Comparison of ENCODE assay signal across 8 cellular contexts in genomic region chr7:108181073-108181985, GRCh38. TPM values are rescaled to one million over a fixed set of nuclear protein-coding genes. Genes with fewer than 3 reads are reported as not detected.
DNase-seq lines count a peak whose midpoint lies in the region; ATAC-seq and TF ChIP-seq lines count a peak whose summit lies in the region.

No MANE protein-coding gene starts in this region.

- H2AFZ ChIP-seq in Loucy (ENCODE audit: low read length): no peak overlapping the region

- H3K27me3 Mint-ChIP-seq in nephron (ENCODE audit: low read depth): no peaks in the 10 kb centered on the region

- no peaks in the 10 kb centered on the region for H3F3A ChIP-seq in Loucy (ENCODE audit: low read depth)

- H3K36me3 Mint-ChIP-seq in nephron (ENCODE audit: low read depth): no peaks in the 10 kb centered on the region

- no peak overlapping the region for H3K9ac ChIP-seq in Loucy (ENCODE audit: low read depth, low read length, poor library complexity, severe bottlenecking)

- intact Hi-C loops in esophagus squamous epithelium (cut with DNase I): loop anchor here (10.0 kb wide), 2 partner anchors 283 to 313 kb away; no protein-coding TSS in a partner anchor

- H3K27ac ChIP-seq in esophagus squamous epithelium: no peak overlapping the region

- H3K27me3 ChIP-seq in Loucy (ENCODE audit: insufficient read depth, low read length, poor library complexity, severe bottlenecking) (no peaks in the 10 kb centered on the region), esophagus squamous epithelium (no peaks in the 10 kb centered on the region)

- H3K79me2 ChIP-seq in Loucy (ENCODE audit: insufficient read depth, low read length): no peaks in the 10 kb centered on the region

- no peaks in the 10 kb centered on the region for H3K4me1 Mint-ChIP-seq in nephron

- H3K9me2 ChIP-seq in Loucy (replicated peaks; ENCODE audit: low read depth, low read length): no peaks in the 10 kb centered on the region

- no peak overlapping the region for H3K4me3 Mint-ChIP-seq in nephron

- TF ChIP-seq CTCF in GM12875 (IDR thresholded peaks at IDR 0.05; ENCODE audit: borderline replicate concordance, insufficient read depth, low read depth, low read length): peak; percentile 39; the same call in 1 of the 2 replicates
- TF ChIP-seq CTCF in Loucy (conservative IDR thresholded peaks at IDR 0.05; ENCODE audit: low read length): peak; percentile 79
- TF ChIP-seq CTCF in esophagus squamous epithelium (IDR thresholded peaks at IDR 0.05): peak; percentile 59 to 81 (median 64)
- peak; percentile 63 to 85 (median 83) for TF ChIP-seq CTCF in nephron (IDR thresholded peaks at IDR 0.05; ENCODE audit: unreplicated experiment in 3 of 3)

- DNase-seq in ACHN (peak; percentile 72), RPMI8226 (peak; percentile 73), esophagus squamous epithelium (lab: John Stamatoyannopoulos, UW) (no peak)
- no peak for DNase-seq in activated CD8-positive, alpha-beta memory T cell treated with anti-CD3 and anti-CD28 coated beads, Interleukin-2, amount 50 U/mL, for 48 hours

- H3K4me1 ChIP-seq in Loucy (ENCODE audit: insufficient read depth, low read length, poor library complexity, severe bottlenecking): no peaks in the 10 kb centered on the region
- no peaks in the 10 kb centered on the region for H3K4me1 ChIP-seq in esophagus squamous epithelium

- WGBS in esophagus squamous epithelium, 2 donors: 59 to 62% methylated on average over 8 of the region's 8 CpGs

- H3K4me2 ChIP-seq in Loucy (ENCODE audit: low read depth, low read length, poor library complexity, severe bottlenecking): no peak overlapping the region

- H3K9me3 ChIP-seq in Loucy (ENCODE audit: insufficient read depth, low read depth, low read length): no peaks in the 10 kb centered on the region
- H3K9me3 ChIP-seq in esophagus squamous epithelium: no peaks in the 10 kb centered on the region

- H4K20me1 ChIP-seq in Loucy (ENCODE audit: insufficient read depth, low read length, poor library complexity, severe bottlenecking): no peaks in the 10 kb centered on the region

- no peaks in the 10 kb centered on the region for H3K9me3 Mint-ChIP-seq in nephron

- ATAC-seq in HG02981 (IDR thresholded peaks at IDR 0.05; ENCODE audit: unreplicated experiment): no peak

- H3K4me3 ChIP-seq in GM12875 (ENCODE audit: low read depth, low read length) (no peak overlapping the region), Loucy (ENCODE audit: low read length, poor library complexity, severe bottlenecking) (no peak overlapping the region), esophagus squamous epithelium (no peak overlapping the region)

- in situ Hi-C loops in ACHN (cut with HindIII; ENCODE audit: low pct_ligation_motif_present, low pct_unique_long_range_greater_than_20kb, low sequenced_read_pairs): loop anchor here (25.0 kb wide), 1 partner anchor 306 kb away; no protein-coding TSS in a partner anchor

- H3K36me3 ChIP-seq in Loucy (ENCODE audit: insufficient read depth, low read length) (no peaks in the 10 kb centered on the region), esophagus squamous epithelium (no peaks in the 10 kb centered on the region)

- H3K27ac Mint-ChIP-seq in nephron: no peak overlapping the region

- TF ChIP-seq POLR2A in esophagus squamous epithelium (IDR thresholded peaks at IDR 0.05): no peak

RNA-seq across cellular contexts. Expression of gene LAMB4, which starts 51.2 kb away (rescaled TPM):
- 10 to 100 TPM in 2 of 4 donors, 1 to 10 TPM in 2; 2.0 to 28.2 (median 8.8) TPM for total RNA-seq in esophagus squamous epithelium

Comparison
In these comparisons a context has a peak if more than half of its experiments do, and no peak if none do; other contexts are left out.
1. DNase-seq: peak in ACHN (single experiment) and RPMI8226 (single experiment); none in esophagus squamous epithelium (single experiment) and activated CD8-positive, alpha-beta memory T cell treated with anti-CD3 and anti-CD28 coated beads, Interleukin-2, amount 50 U/mL, for 48 hours (single experiment).
2. Peak in every context shown above with its lines, with median percentiles within 50 percentile points of each other: CTCF ChIP-seq.